Comparison of ENCODE assay signal across 20 cellular contexts in the genomic region with DNA sequence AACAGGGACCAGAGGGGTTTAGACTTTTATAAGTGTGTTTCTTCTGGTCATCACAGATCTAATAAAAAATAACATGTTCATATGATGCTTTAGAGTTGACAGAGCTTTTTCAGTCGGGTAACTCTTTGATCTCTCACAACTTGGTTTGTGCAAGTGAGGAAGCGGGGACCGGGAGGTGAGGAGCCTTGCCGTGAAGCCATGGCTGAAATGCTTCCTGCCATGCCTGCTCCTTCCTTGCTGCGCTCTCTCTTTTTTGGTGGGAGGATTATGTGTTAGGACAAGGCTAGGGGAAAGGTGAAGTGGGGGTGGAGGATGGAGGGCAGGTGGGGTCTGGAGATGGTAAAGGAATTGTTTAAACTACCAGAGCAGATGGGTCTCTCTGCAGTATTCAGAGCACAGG. TPM values are rescaled to one million over a fixed set of nuclear protein-coding genes. Genes with fewer than 3 reads are reported as not detected.
DNase-seq lines count a peak whose midpoint lies in the region; ATAC-seq and TF ChIP-seq lines count a peak whose summit lies in the region.
"Had no signal": no experiment of that assay in that cellular context is flagged by ENCODE, and none has a peak within 500 bp of the region (broad histone marks: within the 10 kb centered on the region; RNA-seq: fewer than 3 reads in every experiment).

No MANE protein-coding gene starts in this region.

- POLR2A ChIA-PET in PC-3 (lab: Charles Lee; ENCODE audit: unreplicated experiment): no interaction called here

- H3K27me3 ChIP-seq in PC-3 (ENCODE audit: low read length) (no peaks in the 10 kb centered on the region), iPS-18a (ENCODE audit: control insufficient read depth, insufficient read depth, low read length) (no peaks in the 10 kb centered on the region), skeletal muscle tissue (ENCODE audit: control insufficient read depth in 3 of 3, insufficient read depth in 3 of 3, low read length in 3 of 3) (no peaks in the 10 kb centered on the region)
- H3K27me3 ChIP-seq: ascending aorta, tibial nerve had no signal

- no peak overlapping the region for H3K27ac ChIP-seq in PC-3 (ENCODE audit: low read length)
- H3K27ac ChIP-seq in iPS-18a (ENCODE audit: low read length): no peak overlapping the region
- peak overlapping the region; percentile 7 for H3K27ac ChIP-seq in skeletal muscle tissue (ENCODE audit: low read depth, low read length)
- H3K27ac ChIP-seq: ascending aorta, C4-2B, lower lobe of right lung had no signal

- no peaks in the 10 kb centered on the region for H3K9me2 ChIP-seq in PC-3 (replicated peaks; ENCODE audit: low read length)

- peaks cover 92% of the 10 kb centered on the region for H3K79me2 ChIP-seq in PC-3 (ENCODE audit: low read length)

- ATAC-seq in PC-3: no peak
- ATAC-seq: lower lobe of right lung; naive thymus-derived CD4-positive, alpha-beta T cell; stimulated activated memory B cell treated with anti-CD40 and anti-IgM and Interleukin-4, amounts not matched to agents 10 μg/mL and 1 μg/mL and 100 μg/mL, for 72 hours had no signal

- H3K9ac ChIP-seq in PC-3 (ENCODE audit: low read length) (no peak overlapping the region), iPS-18a (ENCODE audit: low read length) (no peak overlapping the region), skeletal muscle tissue (ENCODE audit: low read depth in 1 of 3, low read length in 3 of 3) (no peak overlapping the region)

- H3K9me3 ChIP-seq in PC-3 (ENCODE audit: low read length) (no peaks in the 10 kb centered on the region), iPS-18a (ENCODE audit: control insufficient read depth, low read depth, low read length) (no peaks in the 10 kb centered on the region), skeletal muscle tissue (ENCODE audit: control insufficient read depth in 3 of 3, low read length in 3 of 3) (no peaks in the 10 kb centered on the region)
- H3K9me3 ChIP-seq: ascending aorta, lower lobe of right lung, tibial nerve had no signal

- peaks cover 5% of the 10 kb centered on the region; the same call in 1 of the 2 replicates for H4K20me1 ChIP-seq in PC-3 (ENCODE audit: low read length)

- H3K4me1 ChIP-seq in PC-3 (ENCODE audit: insufficient read depth, low read length) (peaks cover 52% of the 10 kb centered on the region), iPS-18a (ENCODE audit: control insufficient read depth, low read depth, low read length) (peaks cover 58% of the 10 kb centered on the region), skeletal muscle tissue (ENCODE audit: control insufficient read depth in 3 of 3, insufficient read depth in 3 of 3, low read length in 3 of 3) (peaks cover 63 to 74% (median 72%) of the 10 kb centered on the region in 3 donors)

- H3K36me3 ChIP-seq in PC-3 (ENCODE audit: low read depth, low read length): no peaks in the 10 kb centered on the region
- H3K36me3 ChIP-seq in iPS-18a (ENCODE audit: control insufficient read depth, low read depth, low read length): no peaks in the 10 kb centered on the region
- no peaks in the 10 kb centered on the region for H3K36me3 ChIP-seq in skeletal muscle tissue (ENCODE audit: control insufficient read depth in 3 of 3, insufficient read depth in 3 of 3, low read length in 3 of 3)
- H3K36me3 ChIP-seq: ascending aorta, lower lobe of right lung, tibial nerve had no signal

- H3F3A ChIP-seq in PC-3 (ENCODE audit: low read length, unreplicated experiment): peaks cover 16% of the 10 kb centered on the region

- CTCF ChIA-PET in PC-3 (lab: Charles Lee): no interaction called here

- H3K4me3 ChIP-seq in PC-3 (ENCODE audit: low read length) (no peak overlapping the region), iPS-18a (ENCODE audit: low read length) (peak overlapping the region; percentile 13), skeletal muscle tissue (ENCODE audit: low read length in 3 of 3) (no peak overlapping the region)
- H3K4me3 ChIP-seq: ascending aorta, lower lobe of right lung, tibial nerve had no signal

- no peak overlapping the region for H2AFZ ChIP-seq in PC-3 (ENCODE audit: low read length)

- TF ChIP-seq CTCF in PC-3 (conservative IDR thresholded peaks at IDR 0.05; ENCODE audit: low read depth, low read length): no peak

- no TSS peak for BruUV-seq in PC-3 (replicated peaks; lab: Mats Ljungman, UMichigan)

- H3K4me2 ChIP-seq in PC-3 (ENCODE audit: low read length): peak overlapping the region; percentile 14; the same call in 1 of the 2 replicates

- intact Hi-C loops in PC-3 (cut with micrococcal nuclease): no loop called here

- DNase-seq in NCI-H510A treated with DMSO at 0.1 percent for 48 hours (lab: John Stamatoyannopoulos, UW) (peak; percentile 24), NCI-H510A (lab: John Stamatoyannopoulos, UW) (no peak), PC-3 (no peak), retina (no peak)
- DNase-seq in activated CD4-positive, alpha-beta T cell treated with anti-CD3 and anti-CD28 coated beads for 4 hours: no peak
- no peak for DNase-seq in activated effector memory CD4-positive, alpha-beta T cell treated with anti-CD3 and anti-CD28 coated beads, Interleukin-2, amount 50 U/mL, for 16 hours
- DNase-seq: activated CD4-positive, alpha-beta T cell treated with anti-CD3 and anti-CD28 coated beads, Interleukin-2, amount 10 ng/mL, durations not matched to agents 7 days and 5 days; activated naive CD4-positive, alpha-beta T cell; EL; erythroblast; lower lobe of right lung; naive thymus-derived CD4-positive, alpha-beta T cell; NCI-H2029 treated with DMSO at 0.1 percent for 48 hours; NCI-H748 treated with DMSO at 0.1 percent for 48 hours had no signal

RNA-seq across cellular contexts. Expression of a gene that starts 23.8 kb away (rescaled TPM):
- total RNA-seq in PC-3 (2014; rRNA removed): 70.2 and 148 TPM in 2 replicates
- total RNA-seq in skeletal muscle tissue: 55.3 TPM
